In genomic region chr10:71772832-71773220, GRCh38 we compare ENCODE assay signal across 9 cellular contexts. TPM values are rescaled to one million over a fixed set of nuclear protein-coding genes. Genes with fewer than 3 reads are reported as not detected.
A peak's percentile ranks its signal among the peaks of the same experiment; 100 is the strongest.
DNase-seq lines count a peak whose midpoint lies in the region; ATAC-seq and TF ChIP-seq lines count a peak whose summit lies in the region.
"Had no signal": no experiment of that assay in that cellular context is flagged by ENCODE, and none has a peak within 500 bp of the region (broad histone marks: within the 10 kb centered on the region; RNA-seq: fewer than 3 reads in every experiment).

No MANE protein-coding gene starts in this region.

- no peak for TF ChIP-seq POLR2A in upper lobe of left lung (IDR thresholded peaks at IDR 0.05)

- ATAC-seq in memory B cell (ENCODE audit: low read depth): no peak
- peak in 1 of 2 donors; percentile 2 for ATAC-seq in upper lobe of left lung (ENCODE audit: low FRiP score in 2 of 2)

- intact Hi-C loops in activated naive CD4-positive, alpha-beta T cell treated with anti-CD3 and anti-CD28 coated beads for 36 hours (cut with micrococcal nuclease): loop anchor here (1.0 to 5.0 kb wide), 6 partner anchors 16 to 559 kb away; partner anchors contain the start of gene PSAP

- 29% methylated on average over 1 of the region's 4 CpGs; no CpG with 5 or more reads in 1 of the 2 donors for WGBS in upper lobe of left lung, 2 donors

- no peaks in the 10 kb centered on the region for H3K9me3 ChIP-seq in upper lobe of left lung

- no peak for TF ChIP-seq EP300 in upper lobe of left lung (IDR thresholded peaks at IDR 0.05)

- CTCF ChIA-PET in activated naive CD4-positive, alpha-beta T cell treated with anti-CD3 and anti-CD28 coated beads for 36 hours (lab: Charles Lee): interaction anchor here (0.8 to 5.2 kb wide), 18 partner anchors 9 to 275 kb away, joined by 3 to 36 read pairs (median 11); no protein-coding TSS in a partner anchor

- no peaks in the 10 kb centered on the region for H3K27me3 Mint-ChIP-seq in activated naive CD4-positive, alpha-beta T cell treated with anti-CD3 and anti-CD28 coated beads for 36 hours (ENCODE audit: low read depth)
- no peaks in the 10 kb centered on the region for H3K27me3 Mint-ChIP-seq in memory B cell

- H3K9me3 Mint-ChIP-seq in activated naive CD4-positive, alpha-beta T cell treated with anti-CD3 and anti-CD28 coated beads for 36 hours: peaks cover 5% of the 10 kb centered on the region
- H3K9me3 Mint-ChIP-seq in memory B cell: peaks cover 1% of the 10 kb centered on the region

- H3K27ac Mint-ChIP-seq in activated naive CD4-positive, alpha-beta T cell treated with anti-CD3 and anti-CD28 coated beads for 36 hours: peak overlapping the region; percentile 98
- H3K27ac Mint-ChIP-seq in memory B cell: peak overlapping the region; percentile 95

- TF ChIP-seq CTCF in cardiac fibroblast (IDR thresholded peaks at IDR 0.05; ENCODE audit: low read depth, low read length) (no peak), upper lobe of left lung (IDR thresholded peaks at IDR 0.05) (no peak)

- H3K4me1 ChIP-seq in upper lobe of left lung: peaks cover 66 to 85% (median 75%) of the 10 kb centered on the region in 4 donors

- peaks cover 0 to 17% (median 0%) of the 10 kb centered on the region in 4 donors for H3K36me3 ChIP-seq in upper lobe of left lung

- peak overlapping the region; percentile 61 to 64 for H3K4me3 ChIP-seq in cardiac fibroblast (replicated peaks in 1 of 2; ENCODE audit: low read depth in 2 of 2, low read length in 2 of 2)
- H3K4me3 ChIP-seq in upper lobe of left lung: peak overlapping the region; percentile 67 to 84 (median 78)

- H3K27ac ChIP-seq in upper lobe of left lung: peak overlapping the region; percentile 88 to 97 (median 96)

- DNase-seq in activated naive CD4-positive, alpha-beta T cell treated with anti-CD3 and anti-CD28 coated beads for 36 hours: no peak
- no peak for DNase-seq in activated naive CD4-positive, alpha-beta T cell treated with Interleukin-2 at 50 U/mL for 16 hours
- no peak for DNase-seq in cardiac fibroblast (ENCODE audit: low read depth in 2 of 2)
- DNase-seq in memory B cell (ENCODE audit: low spot score in 2 of 2): no peak
- no peak for DNase-seq in upper lobe of left lung
- DNase-seq in effector CD8-positive, alpha-beta T cell (lab: John Stamatoyannopoulos, UW): no peak
- DNase-seq in KG1 (lab: John Stamatoyannopoulos, UW): no peak
- no peak for DNase-seq in OCI-M2 (lab: John Stamatoyannopoulos, UW; ENCODE audit: unreplicated experiment)

- H3K4me3 Mint-ChIP-seq in activated naive CD4-positive, alpha-beta T cell treated with anti-CD3 and anti-CD28 coated beads for 36 hours: peak overlapping the region; percentile 88
- H3K4me3 Mint-ChIP-seq in memory B cell: peak overlapping the region; percentile 89

- H3K4me1 Mint-ChIP-seq in activated naive CD4-positive, alpha-beta T cell treated with anti-CD3 and anti-CD28 coated beads for 36 hours (ENCODE audit: low read depth): peaks cover 67% of the 10 kb centered on the region
- peaks cover 63% of the 10 kb centered on the region for H3K4me1 Mint-ChIP-seq in memory B cell

- no peaks in the 10 kb centered on the region for H3K27me3 ChIP-seq in upper lobe of left lung

- peaks cover 26% of the 10 kb centered on the region for H3K36me3 Mint-ChIP-seq in activated naive CD4-positive, alpha-beta T cell treated with anti-CD3 and anti-CD28 coated beads for 36 hours (ENCODE audit: low read depth)
- peaks cover 3% of the 10 kb centered on the region for H3K36me3 Mint-ChIP-seq in memory B cell

RNA-seq across cellular contexts. Expression of gene VSIR, which starts 0.5 kb away (rescaled TPM):
- total RNA-seq in activated naive CD4-positive, alpha-beta T cell treated with anti-CD3 and anti-CD28 coated beads for 36 hours: 10 to 100 TPM; 52.0 to 55.5 TPM
- total RNA-seq in upper lobe of left lung: 100 to 1,000 TPM in 2 of 6 donors, 10 to 100 TPM in 4; 51.7 to 167 (median 92.5) TPM

RNA-seq across cellular contexts. Expression of gene C10orf105, which starts 53.2 kb away (rescaled TPM):
- under 1 TPM; 0.32 to 0.36 TPM for total RNA-seq in activated naive CD4-positive, alpha-beta T cell treated with anti-CD3 and anti-CD28 coated beads for 36 hours
- 1 to 10 TPM in 1 of 6 donors, under 1 TPM in 4, not detected in 1; 0.15 to 1.0 (median 0.44) TPM for total RNA-seq in upper lobe of left lung
- total RNA-seq: Daoy had no signal
